In genomic region chr7:75963383-75963995, GRCh38 we compare ENCODE assay signal across 13 cellular contexts. TPM values are rescaled to one million over a fixed set of nuclear protein-coding genes. Genes with fewer than 3 reads are reported as not detected.
DNase-seq lines count a peak whose midpoint lies in the region; ATAC-seq and TF ChIP-seq lines count a peak whose summit lies in the region.
"Had no signal": no experiment of that assay in that cellular context is flagged by ENCODE, and none has a peak within 500 bp of the region (broad histone marks: within the 10 kb centered on the region; RNA-seq: fewer than 3 reads in every experiment).

No MANE protein-coding gene starts in this region.

- H2AFZ ChIP-seq in smooth muscle cell (ENCODE audit: low read depth) = no peak overlapping the region

- H3K4me1 ChIP-seq in ectodermal cell (ENCODE audit: control insufficient read depth, insufficient read depth, low read length) (peaks cover 39% of the 10 kb centered on the region), lower lobe of right lung (peaks cover 26% of the 10 kb centered on the region), smooth muscle cell (ENCODE audit: low read depth) (peaks cover 14% of the 10 kb centered on the region)

- H3K4me3 ChIP-seq in ectodermal cell (ENCODE audit: insufficient read depth, low read depth, low read length) = no peak overlapping the region
- no peak overlapping the region for H3K4me3 ChIP-seq in lower lobe of right lung
- H3K4me3 ChIP-seq in smooth muscle cell = no peak overlapping the region

- H3F3A ChIP-seq in smooth muscle cell (ENCODE audit: low read depth) = no peaks in the 10 kb centered on the region

- H4K20me1 ChIP-seq in smooth muscle cell (ENCODE audit: low read depth) = no peaks in the 10 kb centered on the region

- H3K9me3 ChIP-seq in ectodermal cell (ENCODE audit: control insufficient read depth, low read length) (no peaks in the 10 kb centered on the region), lower lobe of right lung (no peaks in the 10 kb centered on the region), smooth muscle cell (replicated peaks; ENCODE audit: low read depth) (no peaks in the 10 kb centered on the region)
- H3K9me3 ChIP-seq: neutrophil had no signal

- intact Hi-C loops in lower lobe of right lung (cut with DNase I) = no loop called here

- ATAC-seq in lower lobe of right lung (peak in 1 of 2 donors; percentile 2), HG03442 (IDR thresholded peaks at IDR 0.05; ENCODE audit: unreplicated experiment) (no peak), HG02759 (IDR thresholded peaks at IDR 0.05; ENCODE audit: unreplicated experiment) (no peak), GM21526 (IDR thresholded peaks at IDR 0.05; ENCODE audit: low FRiP score, unreplicated experiment) (no peak)

- no peaks in the 10 kb centered on the region for H3K27me3 ChIP-seq in ectodermal cell (ENCODE audit: control insufficient read depth, insufficient read depth, low read length, poor library complexity, severe bottlenecking)
- no peaks in the 10 kb centered on the region for H3K27me3 ChIP-seq in lower lobe of right lung (ENCODE audit: low read depth)
- H3K27me3 ChIP-seq in smooth muscle cell (ENCODE audit: low read depth) = no peaks in the 10 kb centered on the region
- H3K27me3 ChIP-seq: neutrophil had no signal

- H3K9ac ChIP-seq in smooth muscle cell (ENCODE audit: low read depth) = peak overlapping the region; percentile 81

- DNase-seq in NCI-H2227 (lab: John Stamatoyannopoulos, UW; ENCODE audit: unreplicated experiment) (peak; percentile 53), lower lobe of right lung (no peak), smooth muscle cell (lab: John Stamatoyannopoulos, UW; ENCODE audit: unreplicated experiment) (no peak)
- DNase-seq in activated T-cell treated with anti-CD3 and anti-CD28 coated beads, Interleukin-2, amount 50 U/mL, for 1 hour = no peak
- DNase-seq: activated CD4-positive, alpha-beta T cell treated with anti-CD3 and anti-CD28 coated beads for 1 hour; activated effector memory CD4-positive, alpha-beta T cell treated with anti-CD3 and anti-CD28 coated beads, Interleukin-2, amount 50 U/mL, for 16 hours; NCI-H1048; NCI-H526 treated with DMSO at 0.1 percent for 48 hours had no signal

- H3K4me2 ChIP-seq in smooth muscle cell = peak overlapping the region; percentile 32

- TF ChIP-seq CTCF in lower lobe of right lung (IDR thresholded peaks at IDR 0.05) (no peak), smooth muscle cell (IDR thresholded peaks at IDR 0.05; ENCODE audit: borderline replicate concordance, insufficient read depth, poor library complexity, severe bottlenecking) (no peak)

- peak overlapping the region; percentile 75 for H3K27ac ChIP-seq in ectodermal cell (ENCODE audit: insufficient read depth, low read depth, low read length, poor library complexity, severe bottlenecking)
- H3K27ac ChIP-seq in lower lobe of right lung = peak overlapping the region; percentile 68
- peak overlapping the region; percentile 96 for H3K27ac ChIP-seq in smooth muscle cell (ENCODE audit: low read depth)
- H3K27ac ChIP-seq: neutrophil had no signal

- H3K36me3 ChIP-seq in ectodermal cell (ENCODE audit: control insufficient read depth, insufficient read depth, low read length) = no peaks in the 10 kb centered on the region
- peaks cover 56% of the 10 kb centered on the region for H3K36me3 ChIP-seq in lower lobe of right lung
- H3K36me3 ChIP-seq in smooth muscle cell (ENCODE audit: low read depth) = no peaks in the 10 kb centered on the region

- 89% methylated on average over 9 of the region's 9 CpGs for WGBS in ectodermal cell, 2 experiments
- 86% methylated on average over 9 of the region's 9 CpGs for WGBS in smooth muscle cell (ENCODE audit: low lambda C conversion rate)

- no peaks in the 10 kb centered on the region for H3K79me2 ChIP-seq in smooth muscle cell (ENCODE audit: low read depth)

RNA-seq across cellular contexts. Expression of gene TMEM120A, which starts 30.9 kb away (rescaled TPM):
- polyA plus RNA-seq in ectodermal cell (2013, experiment 1 of 4) = 24.8 TPM
- polyA plus RNA-seq in ectodermal cell (2013, experiment 2 of 4) = 26.5 TPM
- polyA plus RNA-seq in ectodermal cell (2013, experiment 3 of 4) = 27.3 TPM
- polyA plus RNA-seq in ectodermal cell (2013, experiment 4 of 4) = 22.9 TPM
- total RNA-seq in lower lobe of right lung (42.7 TPM), smooth muscle cell (20.3 and 42.9 TPM in 2 replicates)
- polyA plus RNA-seq in smooth muscle cell = 37.2 and 45.5 TPM in 2 replicates

RNA-seq across cellular contexts. Expression of gene POR, which starts 48.5 kb away (rescaled TPM):
- 75.1 TPM for polyA plus RNA-seq in ectodermal cell (2013, experiment 1 of 4)
- 83.4 TPM for polyA plus RNA-seq in ectodermal cell (2013, experiment 2 of 4)
- polyA plus RNA-seq in ectodermal cell (2013, experiment 3 of 4) = 58.0 TPM
- 66.9 TPM for polyA plus RNA-seq in ectodermal cell (2013, experiment 4 of 4)
- total RNA-seq in lower lobe of right lung (244 TPM), smooth muscle cell (28.3 and 46.7 TPM in 2 replicates)
- 52.7 and 63.4 TPM in 2 replicates for polyA plus RNA-seq in smooth muscle cell
